1 cellular context compared by ENCODE assay signal in the genomic region with DNA sequence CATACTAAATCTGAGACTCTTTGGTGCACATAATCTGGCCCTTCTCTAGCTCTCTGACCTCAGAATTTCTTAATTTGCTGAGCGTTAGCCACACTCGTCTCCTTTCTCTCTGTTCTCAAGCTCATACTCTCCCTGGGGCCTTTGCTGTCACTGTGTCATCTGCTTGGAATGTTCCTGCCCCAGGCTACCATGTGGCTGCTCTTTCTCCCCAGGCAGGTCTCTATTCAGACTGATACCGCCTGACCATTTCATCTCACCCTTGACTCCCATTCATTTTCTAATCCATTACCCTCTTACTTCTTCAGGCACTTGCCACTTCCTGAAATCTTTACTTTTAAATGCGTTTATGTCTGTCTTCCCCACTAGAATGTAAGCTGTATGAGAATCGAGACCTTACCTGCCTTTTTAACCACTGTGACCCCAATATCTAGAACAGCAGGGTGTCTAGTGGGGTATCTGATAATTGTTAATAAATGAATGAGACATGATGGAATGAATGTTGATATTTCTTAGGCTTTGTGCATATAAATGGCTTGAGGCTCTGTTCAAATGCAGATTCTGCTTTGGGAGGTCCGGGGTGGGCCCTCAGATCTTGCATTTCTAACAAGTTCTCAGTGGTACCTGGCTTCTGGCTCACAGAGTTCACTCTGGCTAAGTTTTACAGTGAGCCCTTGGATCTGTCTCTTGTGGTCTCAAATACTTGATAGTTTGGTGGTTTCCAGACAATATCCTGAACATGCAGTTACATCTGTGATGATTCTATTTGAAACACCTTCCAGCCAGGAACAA.
TF ChIP-seq lines count a peak whose summit lies in the region.

No MANE protein-coding gene starts in this region.

TF ChIP-seq in HCT116, 20 proteins besides CTCF, POLR2A, EP300 and RAD21 (continued from another document):
- TF ChIP-seq REST (IDR thresholded peaks at IDR 0.05; ENCODE audit: low read depth) (no peak), ELF1 (IDR thresholded peaks at IDR 0.05; ENCODE audit: borderline replicate concordance, low read depth) (no peak), SIN3A (IDR thresholded peaks at IDR 0.05; ENCODE audit: low read depth) (no peak)
